8 cellular contexts compared by ENCODE assay signal in genomic region chr19:3573162-3573857, GRCh38. TPM values are rescaled to one million over a fixed set of nuclear protein-coding genes. Genes with fewer than 3 reads are reported as not detected.
DNase-seq lines count a peak whose midpoint lies in the region; ATAC-seq and TF ChIP-seq lines count a peak whose summit lies in the region.

No MANE protein-coding gene starts in this region.

- H3F3A ChIP-seq in MM.1S (ENCODE audit: insufficient read depth, low read length): 0 out of 2 replicates have a peak, but pooled peaks cover 9% of the 10 kb centered on the region

- peak overlapping the region; percentile 72 for H3K9ac ChIP-seq in MM.1S (ENCODE audit: low read length)

- peaks cover 6% of the 10 kb centered on the region for H3K79me2 ChIP-seq in MM.1S (ENCODE audit: low read length)

- intact Hi-C loops in A673 (cut with micrococcal nuclease; ENCODE audit: unreplicated experiment): no loop called here

- H3K9me3 Mint-ChIP-seq in chondrocyte (ENCODE audit: low read depth): no peaks in the 10 kb centered on the region

- ATAC-seq in GM19395 (IDR thresholded peaks at IDR 0.05; ENCODE audit: unreplicated experiment): peak; percentile 16
- no peak for ATAC-seq in GM21576 (IDR thresholded peaks at IDR 0.05; ENCODE audit: unreplicated experiment)
- ATAC-seq in GM18868 (IDR thresholded peaks at IDR 0.05; ENCODE audit: unreplicated experiment): no peak

- H3K27me3 ChIP-seq in A673 (replicated peaks; ENCODE audit: insufficient read depth, low read depth, low read length, poor library complexity): no peaks in the 10 kb centered on the region
- peaks cover 8% of the 10 kb centered on the region for H3K27me3 ChIP-seq in MM.1S (replicated peaks; ENCODE audit: insufficient read depth, low read length)
- no peaks in the 10 kb centered on the region for H3K27me3 ChIP-seq in mononuclear cell (ENCODE audit: insufficient read depth, low read length)

- H3K27ac ChIP-seq in A673 (ENCODE audit: low read depth, low read length, poor library complexity, severe bottlenecking) (peak overlapping the region; percentile 84), MM.1S (ENCODE audit: low read length) (no peak overlapping the region; the same call in 1 of the 2 replicates)

- no peaks in the 10 kb centered on the region for H3K9me3 ChIP-seq in A673 (ENCODE audit: low read depth, low read length, poor library complexity, severe bottlenecking)
- H3K9me3 ChIP-seq in MM.1S (replicated peaks; ENCODE audit: insufficient read depth, low read length): no peaks in the 10 kb centered on the region
- H3K9me3 ChIP-seq in mononuclear cell (ENCODE audit: low read depth, low read length): no peaks in the 10 kb centered on the region

- CTCF ChIA-PET in A673 (lab: Charles Lee): interaction anchor here (0.8 kb wide), 1 partner anchor 298 kb away, joined by 3 read pairs; no protein-coding TSS in a partner anchor

- H2AFZ ChIP-seq in MM.1S (ENCODE audit: low read length): peak overlapping the region; percentile 83

- H3K4me3 Mint-ChIP-seq in chondrocyte (ENCODE audit: unreplicated experiment): peak overlapping the region; percentile 75

- peak overlapping the region; percentile 57 for H3K27ac Mint-ChIP-seq in chondrocyte (ENCODE audit: unreplicated experiment)

- H3K36me3 Mint-ChIP-seq in chondrocyte (ENCODE audit: low read depth): peaks cover 6% of the 10 kb centered on the region

- H3K9me2 ChIP-seq in MM.1S (replicated peaks; ENCODE audit: insufficient read depth, low read length): no peaks in the 10 kb centered on the region

- DNase-seq in A673 (ENCODE audit: low spot score) (no peak), MM.1S (no peak), chondrocyte (ENCODE audit: low spot score) (no peak), SW 1271 (lab: John Stamatoyannopoulos, UW) (no peak)

- peaks cover 15% of the 10 kb centered on the region for H3K4me1 Mint-ChIP-seq in chondrocyte (ENCODE audit: low read depth)

- TF ChIP-seq CTCF in A673 (conservative IDR thresholded peaks at IDR 0.05; ENCODE audit: low read depth, low read length): no peak
- TF ChIP-seq CTCF in MM.1S (IDR thresholded peaks at IDR 0.05; ENCODE audit: low read length): no peak
- no peak for TF ChIP-seq CTCF in chondrocyte (IDR thresholded peaks at IDR 0.05)

- TSS peak; percentile 56 for BruUV-seq in A673 (replicated peaks; lab: Mats Ljungman, UMichigan)

- peaks cover 15% of the 10 kb centered on the region for H3K36me3 ChIP-seq in A673 (ENCODE audit: insufficient read depth, low read length, poor library complexity, severe bottlenecking)
- no peaks in the 10 kb centered on the region for H3K36me3 ChIP-seq in MM.1S (replicated peaks; ENCODE audit: insufficient read depth, low read length)

- H3K4me2 ChIP-seq in MM.1S (ENCODE audit: low read depth, low read length): peak overlapping the region; percentile 95

- H3K27me3 Mint-ChIP-seq in chondrocyte (ENCODE audit: low read depth): no peaks in the 10 kb centered on the region

- POLR2A ChIA-PET in A673 (lab: Charles Lee; ENCODE audit: low non-redundant PET): interaction anchor here (0.6 kb wide), 1 partner anchor 57 kb away, joined by 4 read pairs; no protein-coding TSS in a partner anchor

- peaks cover 16% of the 10 kb centered on the region for H3K4me1 ChIP-seq in A673 (ENCODE audit: insufficient read depth, low read length, poor library complexity, severe bottlenecking)
- 0 out of 2 replicates have a peak, but pooled peaks cover 4% of the 10 kb centered on the region for H3K4me1 ChIP-seq in MM.1S (ENCODE audit: low read length)
- peaks cover 20% of the 10 kb centered on the region for H3K4me1 ChIP-seq in mononuclear cell (ENCODE audit: insufficient read depth, low read length)

- H3K4me3 ChIP-seq in A673 (ENCODE audit: low read depth, low read length, poor library complexity, severe bottlenecking) (peak overlapping the region; percentile 86), MM.1S (ENCODE audit: low read length) (peak overlapping the region; percentile 97), mononuclear cell (ENCODE audit: low read length) (peak overlapping the region; percentile 62)

- H4K20me1 ChIP-seq in MM.1S (ENCODE audit: insufficient read depth, low read length): no peaks in the 10 kb centered on the region

RNA-seq across cellular contexts. Expression of gene HMG20B, which starts 0.6 kb away (rescaled TPM):
- total RNA-seq in A673 (2021): 53.9 and 71.5 TPM in 2 replicates
- total RNA-seq in chondrocyte: 60.9 to 69.3 TPM (median 68.2 TPM) in 3 replicates
- 34.7 TPM for total RNA-seq in mononuclear cell

RNA-seq across cellular contexts. Expression of gene GIPC3, which starts 12.0 kb away (rescaled TPM):
- total RNA-seq in A673 (2021) (0.34 and 1.2 TPM in 2 replicates), chondrocyte (0.15 to 3.3 TPM (median 2.2 TPM) in 3 replicates), mononuclear cell (0.21 TPM)

RNA-seq across cellular contexts. Expression of gene MFSD12, which starts 15.9 kb away (rescaled TPM):
- total RNA-seq in A673 (2021) (44.7 and 48.2 TPM in 2 replicates), chondrocyte (65.8 to 101 TPM (median 98.4 TPM) in 3 replicates), mononuclear cell (37.8 TPM)

RNA-seq across cellular contexts. Expression of gene TBXA2R, which starts 33.4 kb away (rescaled TPM):
- total RNA-seq in A673 (2021): 0.56 and 0.70 TPM in 2 replicates
- 5.4 to 5.8 TPM in 2 of 3 replicates, not detected in the other for total RNA-seq in chondrocyte
- total RNA-seq in mononuclear cell: 1.8 TPM

RNA-seq across cellular contexts. Expression of gene TEKTIP1, which starts 34.3 kb away (rescaled TPM):
- total RNA-seq in A673 (2021) (4.2 and 7.7 TPM in 2 replicates), chondrocyte (0.35 to 0.65 TPM (median 0.56 TPM) in 3 replicates), mononuclear cell (0.84 TPM)
